In genomic region chr14:73100334-73100733, GRCh38 we compare ENCODE assay signal across 35 cellular contexts.
"Had no signal": no experiment of that assay in that cellular context is flagged by ENCODE, and none has a peak within 500 bp of the region (broad histone marks: within the 10 kb centered on the region; RNA-seq: fewer than 3 reads in every experiment).

No MANE protein-coding gene starts in this region.

- H3K27ac Mint-ChIP-seq: activated B cell treated with CpG ODN at 0.5 μM for 24 hours; activated CD4-positive, alpha-beta memory T cell treated with anti-CD3 and anti-CD28 coated beads for 36 hours; activated CD4-positive, alpha-beta T cell treated with anti-CD3 and anti-CD28 coated beads for 36 hours; activated CD4-positive, alpha-beta T cell treated with anti-CD3 and anti-CD28 coated beads, Interleukin-2, amount 10 ng/mL, durations not matched to agents 24 days and 14 days; activated CD8-positive, alpha-beta memory T cell treated with anti-CD3 and anti-CD28 coated beads, Interleukin-2, amount 10 ng/mL, durations not matched to agents 7 days and 5 days; activated CD8-positive, alpha-beta T cell treated with anti-CD3 and anti-CD28 coated beads, Interleukin-2, amount 10 ng/mL, durations not matched to agents 7 days and 5 days; activated naive CD4-positive, alpha-beta T cell treated with anti-CD3 and anti-CD28 coated beads for 36 hours; activated naive CD4-positive, alpha-beta T cell treated with anti-CD3 and anti-CD28 coated beads, Interleukin-2, amount 50 U/mL, for 24 hours; activated naive CD8-positive, alpha-beta T cell treated with anti-CD3 and anti-CD28 coated beads, Interleukin-2, amount 10 ng/mL, durations not matched to agents 7 days and 5 days; activated T-helper 1 cell treated with anti-CD3 and anti-CD28 coated beads, Interleukin-12 subunit alpha, Interleukin-12 subunit beta, Interleukin-2, Interleukin-4 antibody, amounts not matched to agents 30 ng/mL and 10 ng/mL and 1 ng/mL, durations not matched to agents 14 hours and 24 hours and 36 hours; activated T-helper 2 cell treated with anti-CD3 and anti-CD28 coated beads, Interferon-gamma antibody, Interleukin-2, Interleukin-4, amounts not matched to agents 10 μg/mL and 5 μg/mL and 100 μg/mL, durations not matched to agents 14 hours and 24 hours and 36 hours had no signal

- ATAC-seq: activated CD4-positive, alpha-beta T cell treated with anti-CD3 and anti-CD28 coated beads for 36 hours; activated CD4-positive, CD25-positive, alpha-beta regulatory T cell treated with anti-CD3 and anti-CD28 coated beads, Interleukin-2, amount 50 U/mL, for 24 hours; activated CD8-positive, alpha-beta memory T cell treated with anti-CD3 and anti-CD28 coated beads, Interleukin-2, amount 10 ng/mL, durations not matched to agents 7 days and 5 days; activated CD8-positive, alpha-beta T cell treated with anti-CD3 and anti-CD28 coated beads, Interleukin-2, amount 10 ng/mL, durations not matched to agents 7 days and 5 days; effector memory CD8-positive, alpha-beta T cell; foreskin keratinocyte; gastrocnemius medialis; heart right ventricle had no signal

- H3K4me3 ChIP-seq: esophagus muscularis mucosa, gastrocnemius medialis, heart right ventricle had no signal

- H3K27me3 Mint-ChIP-seq: activated B cell treated with CpG ODN at 0.5 μM for 24 hours; activated CD4-positive, alpha-beta memory T cell treated with anti-CD3 and anti-CD28 coated beads for 36 hours; activated CD4-positive, alpha-beta T cell treated with anti-CD3 and anti-CD28 coated beads for 36 hours; activated CD4-positive, alpha-beta T cell treated with anti-CD3 and anti-CD28 coated beads, Interleukin-2, amount 10 ng/mL, durations not matched to agents 24 days and 14 days; activated CD8-positive, alpha-beta memory T cell treated with anti-CD3 and anti-CD28 coated beads, Interleukin-2, amount 10 ng/mL, durations not matched to agents 7 days and 5 days; activated naive CD4-positive, alpha-beta T cell treated with anti-CD3 and anti-CD28 coated beads, Interleukin-2, amount 50 U/mL, for 24 hours; activated naive CD8-positive, alpha-beta T cell treated with anti-CD3 and anti-CD28 coated beads, Interleukin-2, amount 10 ng/mL, durations not matched to agents 7 days and 5 days; effector memory CD8-positive, alpha-beta T cell had no signal

- H3K9me3 ChIP-seq: esophagus muscularis mucosa, gastrocnemius medialis, heart right ventricle had no signal

- H3K9me3 Mint-ChIP-seq: activated B cell treated with CpG ODN at 0.5 μM for 24 hours; activated CD4-positive, alpha-beta memory T cell treated with anti-CD3 and anti-CD28 coated beads for 36 hours; activated CD4-positive, alpha-beta T cell treated with anti-CD3 and anti-CD28 coated beads, Interleukin-2, amount 10 ng/mL, durations not matched to agents 24 days and 14 days; activated naive CD4-positive, alpha-beta T cell treated with anti-CD3 and anti-CD28 coated beads for 36 hours; activated naive CD4-positive, alpha-beta T cell treated with anti-CD3 and anti-CD28 coated beads, Interleukin-2, amount 50 U/mL, for 24 hours; activated naive CD8-positive, alpha-beta T cell treated with anti-CD3 and anti-CD28 coated beads, Interleukin-2, amount 10 ng/mL, durations not matched to agents 7 days and 5 days; activated T-helper 1 cell treated with anti-CD3 and anti-CD28 coated beads, Interleukin-12 subunit alpha, Interleukin-12 subunit beta, Interleukin-2, Interleukin-4 antibody, amounts not matched to agents 30 ng/mL and 10 ng/mL and 1 ng/mL, durations not matched to agents 14 hours and 24 hours and 36 hours; activated T-helper 2 cell treated with anti-CD3 and anti-CD28 coated beads, Interferon-gamma antibody, Interleukin-2, Interleukin-4, amounts not matched to agents 10 μg/mL and 5 μg/mL and 100 μg/mL, durations not matched to agents 14 hours and 24 hours and 36 hours; effector memory CD8-positive, alpha-beta T cell had no signal

- DNase-seq: activated B cell treated with CpG ODN at 0.5 μM for 24 hours; activated CD4-positive, alpha-beta memory T cell treated with anti-CD3 and anti-CD28 coated beads for 36 hours; activated CD4-positive, alpha-beta T cell treated with anti-CD3 and anti-CD28 coated beads for 36 hours; activated CD4-positive, alpha-beta T cell treated with anti-CD3 and anti-CD28 coated beads, Interleukin-2, amount 10 ng/mL, durations not matched to agents 24 days and 14 days; activated CD8-positive, alpha-beta memory T cell treated with anti-CD3 and anti-CD28 coated beads, Interleukin-2, amount 10 ng/mL, durations not matched to agents 7 days and 5 days; activated CD8-positive, alpha-beta memory T cell treated with anti-CD3 and anti-CD28 coated beads, Interleukin-2, amount 50 U/mL, for 4 hours; activated CD8-positive, alpha-beta T cell treated with anti-CD3 and anti-CD28 coated beads, Interleukin-2, amount 10 ng/mL, durations not matched to agents 7 days and 5 days; activated effector memory CD4-positive, alpha-beta T cell treated with anti-CD3 and anti-CD28 coated beads, Interleukin-2, amount 50 U/mL, for 16 hours; activated naive CD4-positive, alpha-beta T cell treated with anti-CD3 and anti-CD28 coated beads for 36 hours; activated naive CD8-positive, alpha-beta T cell treated with anti-CD3 and anti-CD28 coated beads, Interleukin-2, amount 10 ng/mL, durations not matched to agents 7 days and 5 days; activated T-cell treated with anti-CD3 and anti-CD28 coated beads, Interleukin-2, amount 50 U/mL, for 1 hour; activated T-cell treated with anti-CD3 and anti-CD28 coated beads, Interleukin-2, amount 50 U/mL, for 48 hours; amniotic stem cell; anterior cingulate cortex; brain microvascular endothelial cell; cortex of kidney; dermis blood vessel endothelial cell; effector CD4-positive, alpha-beta T cell; effector memory CD8-positive, alpha-beta T cell; erythroblast; foreskin keratinocyte; gastrocnemius medialis; heart right ventricle; T-helper 1 cell; T-helper 2 cell had no signal

- H3K4me1 ChIP-seq: esophagus muscularis mucosa, foreskin keratinocyte, gastrocnemius medialis, heart right ventricle had no signal

- FAIRE-seq: astrocyte, bronchial epithelial cell, colon, TTC549 had no signal

- H3K4me1 Mint-ChIP-seq: activated B cell treated with CpG ODN at 0.5 μM for 24 hours; activated CD4-positive, alpha-beta T cell treated with anti-CD3 and anti-CD28 coated beads for 36 hours; activated CD8-positive, alpha-beta memory T cell treated with anti-CD3 and anti-CD28 coated beads, Interleukin-2, amount 10 ng/mL, durations not matched to agents 7 days and 5 days had no signal

- H3K27me3 ChIP-seq: brain microvascular endothelial cell, esophagus muscularis mucosa, foreskin keratinocyte, gastrocnemius medialis, heart right ventricle had no signal

- H3K27ac ChIP-seq: brain microvascular endothelial cell, esophagus muscularis mucosa, foreskin keratinocyte, gastrocnemius medialis, heart right ventricle, VCaP had no signal

- H3K4me3 Mint-ChIP-seq: activated B cell treated with CpG ODN at 0.5 μM for 24 hours; activated CD4-positive, alpha-beta memory T cell treated with anti-CD3 and anti-CD28 coated beads for 36 hours; activated CD4-positive, alpha-beta T cell treated with anti-CD3 and anti-CD28 coated beads for 36 hours; activated CD4-positive, alpha-beta T cell treated with anti-CD3 and anti-CD28 coated beads, Interleukin-2, amount 10 ng/mL, durations not matched to agents 24 days and 14 days; activated CD8-positive, alpha-beta memory T cell treated with anti-CD3 and anti-CD28 coated beads, Interleukin-2, amount 10 ng/mL, durations not matched to agents 7 days and 5 days; activated CD8-positive, alpha-beta T cell treated with anti-CD3 and anti-CD28 coated beads, Interleukin-2, amount 10 ng/mL, durations not matched to agents 7 days and 5 days; activated naive CD4-positive, alpha-beta T cell treated with anti-CD3 and anti-CD28 coated beads for 36 hours; activated naive CD4-positive, alpha-beta T cell treated with anti-CD3 and anti-CD28 coated beads, Interleukin-2, amount 50 U/mL, for 24 hours; activated naive CD8-positive, alpha-beta T cell treated with anti-CD3 and anti-CD28 coated beads, Interleukin-2, amount 10 ng/mL, durations not matched to agents 7 days and 5 days; activated T-helper 1 cell treated with anti-CD3 and anti-CD28 coated beads, Interleukin-12 subunit alpha, Interleukin-12 subunit beta, Interleukin-2, Interleukin-4 antibody, amounts not matched to agents 30 ng/mL and 10 ng/mL and 1 ng/mL, durations not matched to agents 14 hours and 24 hours and 36 hours; effector memory CD8-positive, alpha-beta T cell had no signal
